Comparison of ENCODE assay signal across 18 cellular contexts in the genomic region with DNA sequence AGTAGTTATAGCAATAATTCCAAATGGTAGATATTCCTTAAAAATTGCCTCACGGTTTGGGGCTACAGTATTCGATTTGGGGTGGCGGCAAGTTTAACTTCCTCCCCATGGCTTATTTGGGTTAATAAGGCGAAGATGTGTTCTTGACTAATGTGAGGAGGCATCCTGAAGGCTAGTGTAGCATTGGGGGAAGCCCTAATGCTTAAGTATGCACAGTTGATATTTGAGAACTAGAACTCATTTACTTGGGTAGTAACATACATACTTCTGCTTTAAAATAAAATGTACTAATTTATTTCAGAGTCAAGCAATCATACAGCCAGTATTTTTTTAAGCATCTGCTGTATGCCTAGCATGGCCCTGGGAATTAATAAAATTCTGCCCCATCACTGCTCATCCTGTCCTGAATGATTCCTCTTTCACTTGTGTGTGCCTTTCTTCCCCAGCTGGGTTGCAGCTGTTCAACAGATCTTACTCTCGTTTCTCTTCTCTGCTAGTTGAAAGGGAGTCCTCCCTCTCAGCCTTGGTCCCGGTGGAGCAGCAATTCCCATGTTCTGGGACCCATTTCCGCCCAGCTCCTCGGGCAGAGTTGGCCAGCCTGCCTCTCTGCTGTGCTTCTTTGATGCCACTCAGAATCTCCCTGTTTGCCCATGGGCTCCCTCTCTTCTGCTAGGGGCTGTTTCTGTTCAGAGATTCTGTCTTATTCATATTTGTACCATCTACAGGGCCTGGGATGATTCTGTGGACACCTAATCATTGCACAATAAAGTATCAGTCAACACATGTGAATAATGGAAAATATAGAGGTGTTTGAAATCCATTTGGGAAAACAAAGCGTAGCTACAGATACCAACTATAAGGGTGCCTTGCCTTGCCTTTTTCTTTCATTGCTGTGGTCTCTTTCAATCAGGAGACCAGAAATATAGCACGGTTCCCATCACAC.
DNase-seq lines count a peak whose midpoint lies in the region; ATAC-seq and TF ChIP-seq lines count a peak whose summit lies in the region.
"Had no signal": no experiment of that assay in that cellular context is flagged by ENCODE, and none has a peak within 500 bp of the region (broad histone marks: within the 10 kb centered on the region; RNA-seq: fewer than 3 reads in every experiment).

No MANE protein-coding gene starts in this region.

- no peaks in the 10 kb centered on the region for H3K27me3 ChIP-seq in A673 (replicated peaks; ENCODE audit: insufficient read depth, low read depth, low read length, poor library complexity)
- no peaks in the 10 kb centered on the region for H3K27me3 ChIP-seq in CD4-positive, CD25-positive, alpha-beta regulatory T cell (ENCODE audit: control insufficient read depth, insufficient read depth, low read length)
- H3K27me3 ChIP-seq: MG63, neutrophil, sigmoid colon had no signal

- DNase-seq in A673 (ENCODE audit: low spot score) (no peak), MV-4-11 (lab: John Stamatoyannopoulos, UW) (peak; percentile 28), epithelial cell of esophagus (ENCODE audit: low read depth) (peak; percentile 16), Ammon's horn (ENCODE audit: low spot score) (no peak), DMS79 (lab: John Stamatoyannopoulos, UW) (no peak), inferior parietal cortex (ENCODE audit: extremely low spot score) (no peak)
- DNase-seq in CD4-positive, CD25-positive, alpha-beta regulatory T cell, result no peak
- DNase-seq: activated CD4-positive, alpha-beta T cell treated with anti-CD3 and anti-CD28 coated beads for 1 hour; EL; immature natural killer cell; MG63; NCI-H2081; NCI-H526; sigmoid colon; stimulated activated CD4-positive, alpha-beta T cell treated with anti-CD3 and anti-CD28 coated beads, Interleukin-4, amount 100 ng/mL, for 1 hour had no signal

- H3K9me3 ChIP-seq in A673 (ENCODE audit: low read depth, low read length, poor library complexity, severe bottlenecking), result no peaks in the 10 kb centered on the region
- H3K9me3 ChIP-seq in CD4-positive, CD25-positive, alpha-beta regulatory T cell (ENCODE audit: control insufficient read depth in 2 of 2, low read length in 2 of 2), result no peaks in the 10 kb centered on the region
- H3K9me3 ChIP-seq: MG63, neutrophil, sigmoid colon had no signal

- POLR2A ChIA-PET in A673 (lab: Charles Lee; ENCODE audit: low non-redundant PET), result no interaction called here

- peaks cover 38 to 89% (median 81%) of the 10 kb centered on the region in 4 donors for H3K4me1 Mint-ChIP-seq in CD4-positive, CD25-positive, alpha-beta regulatory T cell

- no peak overlapping the region for H3K4me3 ChIP-seq in A673 (ENCODE audit: low read depth, low read length, poor library complexity, severe bottlenecking)
- H3K4me3 ChIP-seq in CD4-positive, CD25-positive, alpha-beta regulatory T cell (ENCODE audit: low read depth, low read length), result no peak overlapping the region
- H3K4me3 ChIP-seq in epithelial cell of esophagus (ENCODE audit: low read length), result no peak overlapping the region
- H3K4me3 ChIP-seq: MG63, sigmoid colon had no signal

- TF ChIP-seq CTCF in A673 (conservative IDR thresholded peaks at IDR 0.05; ENCODE audit: low read depth, low read length) (no peak), epithelial cell of esophagus (IDR thresholded peaks at IDR 0.05; ENCODE audit: insufficient read depth, low read depth, low read length, missing control alignments) (no peak)

- H3K9me3 Mint-ChIP-seq in CD4-positive, CD25-positive, alpha-beta regulatory T cell, result no peaks in the 10 kb centered on the region
- H3K9me3 Mint-ChIP-seq: immature natural killer cell had no signal

- no peak for ATAC-seq in CD4-positive, CD25-positive, alpha-beta regulatory T cell (ENCODE audit: low read depth in 2 of 2)
- ATAC-seq in GM18511 (IDR thresholded peaks at IDR 0.05; ENCODE audit: unreplicated experiment), result no peak

- no TSS peak for BruUV-seq in A673 (replicated peaks; lab: Mats Ljungman, UMichigan)

- H3K36me3 ChIP-seq in A673 (ENCODE audit: insufficient read depth, low read length, poor library complexity, severe bottlenecking), result no peaks in the 10 kb centered on the region
- no peaks in the 10 kb centered on the region for H3K36me3 ChIP-seq in CD4-positive, CD25-positive, alpha-beta regulatory T cell (ENCODE audit: control insufficient read depth, insufficient read depth, low read length)
- H3K36me3 ChIP-seq: MG63, neutrophil, sigmoid colon had no signal

- CTCF ChIA-PET in A673 (lab: Charles Lee), result no interaction called here

- peaks cover 12% of the 10 kb centered on the region for H3K4me1 ChIP-seq in A673 (ENCODE audit: insufficient read depth, low read length, poor library complexity, severe bottlenecking)
- H3K4me1 ChIP-seq in CD4-positive, CD25-positive, alpha-beta regulatory T cell (ENCODE audit: control insufficient read depth, insufficient read depth, low read length, poor library complexity, severe bottlenecking), result peaks cover 36% of the 10 kb centered on the region

- intact Hi-C loops in A673 (cut with micrococcal nuclease; ENCODE audit: unreplicated experiment), result no loop called here

- H3K27me3 Mint-ChIP-seq in CD4-positive, CD25-positive, alpha-beta regulatory T cell, result no peaks in the 10 kb centered on the region
- H3K27me3 Mint-ChIP-seq: type B pancreatic cell had no signal

- H3K27ac Mint-ChIP-seq in CD4-positive, CD25-positive, alpha-beta regulatory T cell, result peak overlapping the region in 2 of 3 donors; percentile 18 to 44

- peak overlapping the region; percentile 33 for H3K27ac ChIP-seq in A673 (ENCODE audit: low read depth, low read length, poor library complexity, severe bottlenecking)
- H3K27ac ChIP-seq in CD4-positive, CD25-positive, alpha-beta regulatory T cell (ENCODE audit: insufficient read depth, low read length, poor library complexity, severe bottlenecking), result no peak overlapping the region
- H3K27ac ChIP-seq: neutrophil, sigmoid colon had no signal

- H3K36me3 Mint-ChIP-seq in CD4-positive, CD25-positive, alpha-beta regulatory T cell, result peaks cover 5% of the 10 kb centered on the region
- H3K36me3 Mint-ChIP-seq: immature natural killer cell, type B pancreatic cell had no signal

- H3K4me3 Mint-ChIP-seq in CD4-positive, CD25-positive, alpha-beta regulatory T cell, result peak overlapping the region in 1 of 4 donors; percentile 20
- H3K4me3 Mint-ChIP-seq: immature natural killer cell, type B pancreatic cell had no signal

Comparison
In these comparisons a context has a peak if more than half of its experiments do, and no peak if none do; other contexts are left out.
1. DNase-seq: peak in MV-4-11 (single experiment) and epithelial cell of esophagus (single experiment); none in A673 (single experiment), CD4-positive, CD25-positive, alpha-beta regulatory T cell (0 of 3), Ammon's horn (single experiment), DMS79 (single experiment) and inferior parietal cortex (single experiment).